13 cellular contexts compared by ENCODE assay signal in the genomic region with DNA sequence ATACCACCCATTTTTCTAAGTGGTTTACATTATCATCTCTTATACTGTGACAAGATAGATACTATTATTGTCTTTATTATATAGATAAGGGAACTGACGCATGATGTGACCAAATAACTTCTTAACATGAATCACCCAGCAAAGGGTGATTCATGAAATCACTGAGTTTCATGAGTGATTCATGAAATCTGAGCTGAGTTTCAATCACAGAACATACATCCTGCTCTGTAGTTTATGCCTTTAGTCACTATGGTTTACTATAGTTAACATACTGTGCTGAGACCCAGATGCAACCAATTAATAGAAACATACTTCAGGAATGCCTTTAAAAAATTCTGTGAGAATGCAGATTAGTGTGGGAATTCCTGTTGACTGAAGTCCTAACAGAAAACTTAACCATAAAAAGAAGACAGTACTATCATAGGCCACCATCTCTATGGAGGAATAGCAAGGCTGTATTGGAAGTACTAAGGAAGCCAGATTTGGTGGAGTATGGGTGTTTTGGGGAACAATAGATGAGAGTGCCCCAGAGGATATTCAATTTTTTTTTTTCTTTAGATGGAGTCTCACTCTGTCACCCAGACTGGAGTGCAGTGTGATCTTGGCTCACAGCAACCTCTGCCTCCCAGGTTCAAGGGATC. TPM values are rescaled to one million over a fixed set of nuclear protein-coding genes. Genes with fewer than 3 reads are reported as not detected.
DNase-seq lines count a peak whose midpoint lies in the region; TF ChIP-seq lines count a peak whose summit lies in the region.
"Had no signal": no experiment of that assay in that cellular context is flagged by ENCODE, and none has a peak within 500 bp of the region (broad histone marks: within the 10 kb centered on the region; RNA-seq: fewer than 3 reads in every experiment).

No MANE protein-coding gene starts in this region.

- H3K27me3 ChIP-seq in fibroblast of lung (ENCODE audit: control insufficient read depth, insufficient read depth, low read length): no peaks in the 10 kb centered on the region
- no peaks in the 10 kb centered on the region for H3K27me3 ChIP-seq in sigmoid colon
- H3K27me3 ChIP-seq in uterus: no peaks in the 10 kb centered on the region
- H3K27me3 ChIP-seq: neutrophil had no signal

- no peak overlapping the region for H3K4me2 ChIP-seq in fibroblast of lung (ENCODE audit: extremely low read depth, insufficient read depth, low read length)

- H3K9me3 ChIP-seq in fibroblast of lung (ENCODE audit: control insufficient read depth, insufficient read depth, low read depth, low read length): no peaks in the 10 kb centered on the region
- no peaks in the 10 kb centered on the region for H3K9me3 ChIP-seq in sigmoid colon
- H3K9me3 ChIP-seq in uterus: no peaks in the 10 kb centered on the region
- H3K9me3 ChIP-seq: neutrophil had no signal

- DNase-seq in A172 (ENCODE audit: low spot score) (peak; percentile 84), GM12865 (ENCODE audit: low read depth) (peak; percentile 43), RKO (ENCODE audit: low spot score) (peak; percentile 91), fibroblast of lung (ENCODE audit: low read depth in 2 of 2) (peak; percentile 93 to 95), sigmoid colon (no peak), uterus (no peak), NCI-H1048 (lab: John Stamatoyannopoulos, UW) (no peak)
- DNase-seq in stimulated activated CD4-positive, alpha-beta T cell treated with anti-CD3 and anti-CD28 coated beads, Interleukin-12 subunit alpha, Interleukin-12 subunit beta, amount 100 ng/mL, for 4 hours: no peak
- DNase-seq: CD4-positive, alpha-beta T cell; NCI-H2081 treated with DMSO at 0.1 percent for 48 hours; SHP77 had no signal

- TF ChIP-seq EP300 in sigmoid colon (IDR thresholded peaks at IDR 0.05): no peak

- peaks cover 3% of the 10 kb centered on the region for H3K4me1 ChIP-seq in fibroblast of lung (ENCODE audit: control insufficient read depth, extremely low read depth, insufficient read depth, low read length)
- peaks cover 0 to 8% (median 5%) of the 10 kb centered on the region in 4 donors for H3K4me1 ChIP-seq in sigmoid colon
- H3K4me1 ChIP-seq in uterus: no peaks in the 10 kb centered on the region

- H3K36me3 ChIP-seq in fibroblast of lung (ENCODE audit: control insufficient read depth, insufficient read depth, low read length): no peaks in the 10 kb centered on the region
- H3K36me3 ChIP-seq in sigmoid colon: no peaks in the 10 kb centered on the region
- no peaks in the 10 kb centered on the region for H3K36me3 ChIP-seq in uterus
- H3K36me3 ChIP-seq: neutrophil had no signal

- no peaks in the 10 kb centered on the region for H4K20me1 ChIP-seq in fibroblast of lung (ENCODE audit: control insufficient read depth, extremely low read depth, insufficient read depth, low read length)

- TF ChIP-seq POLR2A in sigmoid colon (IDR thresholded peaks at IDR 0.05) (no peak), uterus (IDR thresholded peaks at IDR 0.05) (no peak)

- H3K4me3 ChIP-seq in GM12865 (ENCODE audit: low read depth, low read length) (no peak overlapping the region), fibroblast of lung (replicated peaks in 1 of 4; ENCODE audit: control extremely low read depth in 1 of 4, insufficient read depth in 1 of 4, low read depth in 3 of 4, low read length in 4 of 4) (no peak overlapping the region), sigmoid colon (no peak overlapping the region), uterus (no peak overlapping the region)

- peak overlapping the region; percentile 61 for H3K27ac ChIP-seq in fibroblast of lung (ENCODE audit: insufficient read depth, low read length)
- no peak overlapping the region for H3K27ac ChIP-seq in sigmoid colon
- no peak overlapping the region for H3K27ac ChIP-seq in uterus
- H3K27ac ChIP-seq: HL-60, neutrophil had no signal

- no peak overlapping the region for H3K9ac ChIP-seq in fibroblast of lung (ENCODE audit: insufficient read depth, low read length)

- WGBS in sigmoid colon, 2 donors: 69 to 88% methylated on average over 1 of the region's 1 CpG

- intact Hi-C loops in sigmoid colon (cut with DNase I) (no loop called here), uterus (cut with DNase I; ENCODE audit: low total_unique reads) (no loop called here)

- TF ChIP-seq CTCF in GM12865 (IDR thresholded peaks at IDR 0.05; ENCODE audit: insufficient read depth, low read depth, low read length, missing control alignments) (no peak), fibroblast of lung (conservative IDR thresholded peaks at IDR 0.05 in 1 of 2, IDR thresholded peaks at IDR 0.05 in 1 of 2; ENCODE audit: low read depth in 1 of 2, low read length in 2 of 2) (no peak), sigmoid colon (IDR thresholded peaks at IDR 0.05) (no peak), uterus (IDR thresholded peaks at IDR 0.05) (no peak)

- H3K79me2 ChIP-seq in fibroblast of lung (ENCODE audit: control insufficient read depth, insufficient read depth, low read length): no peaks in the 10 kb centered on the region

- H2AFZ ChIP-seq in fibroblast of lung (ENCODE audit: low read length): no peak overlapping the region

RNA-seq across cellular contexts. Expression of a gene that starts 43.1 kb away (rescaled TPM):
- total RNA-seq in A172 (2014; rRNA removed; shearing (Covaris generic)): 11.6 and 16.2 TPM in 2 replicates
- 19.5 and 60.8 TPM in 2 replicates for total RNA-seq in fibroblast of lung
- polyA plus RNA-seq in fibroblast of lung: 45.2 and 84.3 TPM in 2 replicates
- 24.8 and 52.1 TPM in 2 replicates for polyA plus RNA-seq in fibroblast of lung (2012)
- 22.7 and 27.6 TPM in 2 replicates for polyA minus RNA-seq in fibroblast of lung (ENCODE audit: low replicate concordance)
- total RNA-seq in sigmoid colon: 10 to 100 TPM; 50.1 to 83.8 (median 58.4) TPM
- 1 to 10 TPM in 2 of 3 donors, under 1 TPM in 1; 0.23 to 3.6 (median 3.1) TPM for polyA plus RNA-seq in sigmoid colon
- total RNA-seq in uterus: 10 to 100 TPM in 1 of 4 donors, 1 to 10 TPM in 3; 3.1 to 88.9 (median 6.5) TPM

Comparison
In these comparisons a context has a peak if more than half of its experiments do, and no peak if none do; other contexts are left out.
1. DNase-seq: peak in A172 (single experiment), GM12865 (single experiment), RKO (single experiment) and fibroblast of lung (2 of 2); none in sigmoid colon (single experiment), uterus (0 of 2), NCI-H1048 (single experiment) and stimulated activated CD4-positive, alpha-beta T cell treated with anti-CD3 and anti-CD28 coated beads, Interleukin-12 subunit alpha, Interleukin-12 subunit beta, amount 100 ng/mL, for 4 hours (single experiment).